ENCODE assay signal across 26 cellular contexts in genomic region chr12:618626-619025, GRCh38. TPM values are rescaled to one million over a fixed set of nuclear protein-coding genes. Genes with fewer than 3 reads are reported as not detected.
DNase-seq lines count a peak whose midpoint lies in the region; ATAC-seq and TF ChIP-seq lines count a peak whose summit lies in the region.
"Had no signal": no experiment of that assay in that cellular context is flagged by ENCODE, and none has a peak within 500 bp of the region (broad histone marks: within the 10 kb centered on the region; RNA-seq: fewer than 3 reads in every experiment).

No MANE protein-coding gene starts in this region.

- TF ChIP-seq CTCF in natural killer cell (IDR thresholded peaks at IDR 0.05) (no peak), upper lobe of right lung (IDR thresholded peaks at IDR 0.05) (no peak)

- H3K27ac ChIP-seq in upper lobe of right lung, result peak overlapping the region; percentile 28
- H3K27ac ChIP-seq: brain microvascular endothelial cell, Peyer's patch, SJCRH30, thyroid gland had no signal

- DNase-seq in activated CD4-positive, alpha-beta T cell treated with anti-CD3 and anti-CD28 coated beads, Interleukin-2, amount 10 ng/mL, durations not matched to agents 24 days and 14 days, result no peak
- DNase-seq in activated CD4-positive, alpha-beta T cell treated with anti-CD3 and anti-CD28 coated beads for 36 hours, result no peak
- DNase-seq in stimulated activated naive CD8-positive, alpha-beta T cell treated with anti-CD3 and anti-CD28 coated beads, Interleukin-15, Interleukin-2, amounts not matched to agents 100 U/mL and 50 U/mL, for 24 hours, result no peak
- DNase-seq in natural killer cell (no peak), upper lobe of right lung (no peak), GM03348 (ENCODE audit: low spot score) (no peak)
- DNase-seq: 8988T; activated CD4-positive, alpha-beta memory T cell treated with anti-CD3 and anti-CD28 coated beads, Interleukin-2, amount 10 ng/mL, durations not matched to agents 7 days and 5 days; activated naive CD4-positive, alpha-beta T cell; amniotic stem cell; brain microvascular endothelial cell; NCI-H1048; NCI-H1694 treated with DMSO at 0.1 percent for 48 hours; NCI-H526; Peyer's patch; posterior cingulate gyrus; SJCRH30; stimulated activated CD4-positive, alpha-beta T cell treated with anti-CD3 and anti-CD28 coated beads, Interleukin-15, amount 100 ng/mL, for 24 hours; stimulated activated naive CD8-positive, alpha-beta T cell treated with anti-CD3 and anti-CD28 coated beads, Interleukin-15, amount 100 ng/mL, for 72 hours; thyroid gland had no signal

- H3K9me3 Mint-ChIP-seq in activated CD4-positive, alpha-beta T cell treated with anti-CD3 and anti-CD28 coated beads, Interleukin-2, amount 10 ng/mL, durations not matched to agents 24 days and 14 days, result no peaks in the 10 kb centered on the region
- no peaks in the 10 kb centered on the region for H3K9me3 Mint-ChIP-seq in activated CD4-positive, alpha-beta T cell treated with anti-CD3 and anti-CD28 coated beads for 36 hours (ENCODE audit: low read depth)
- H3K9me3 Mint-ChIP-seq in stimulated activated naive CD8-positive, alpha-beta T cell treated with anti-CD3 and anti-CD28 coated beads, Interleukin-15, Interleukin-2, amounts not matched to agents 100 ng/mL and 50 ng/mL, for 24 hours, result no peaks in the 10 kb centered on the region
- H3K9me3 Mint-ChIP-seq in natural killer cell, result no peaks in the 10 kb centered on the region
- H3K9me3 Mint-ChIP-seq: activated CD4-positive, alpha-beta memory T cell treated with anti-CD3 and anti-CD28 coated beads, Interleukin-2, amount 10 ng/mL, durations not matched to agents 7 days and 5 days; CD8-positive, alpha-beta T cell; GM23338; neural crest cell; stimulated activated naive CD8-positive, alpha-beta T cell treated with anti-CD3 and anti-CD28 coated beads, Interleukin-15, amount 100 ng/mL, for 72 hours had no signal

- H3K4me1 ChIP-seq in upper lobe of right lung, result peaks cover 27% of the 10 kb centered on the region
- H3K4me1 ChIP-seq: Peyer's patch had no signal

- CTCF ChIA-PET in activated CD4-positive, alpha-beta T cell treated with anti-CD3 and anti-CD28 coated beads for 36 hours (lab: Charles Lee), result interaction anchor here (0.6 to 2.7 kb wide), 3 partner anchors 139 to 197 kb away, joined by 3 to 8 read pairs (median 3); no protein-coding TSS in a partner anchor

- POLR2A ChIA-PET in activated CD4-positive, alpha-beta T cell treated with anti-CD3 and anti-CD28 coated beads for 36 hours (lab: Charles Lee), result interaction anchor here (1.2 kb wide), 1 partner anchor 13 kb away, joined by 3 read pairs; no protein-coding TSS in a partner anchor

- no peak overlapping the region for H3K4me3 ChIP-seq in upper lobe of right lung
- H3K4me3 ChIP-seq: GM23338, Peyer's patch, SJCRH30, thyroid gland had no signal

- intact Hi-C loops in activated CD4-positive, alpha-beta T cell treated with anti-CD3 and anti-CD28 coated beads, Interleukin-2, amount 10 ng/mL, durations not matched to agents 24 days and 14 days (cut with micrococcal nuclease), result loop anchor here (10.0 kb wide), 1 partner anchor 46 kb away; the partner anchor contains the start of gene NINJ2
- intact Hi-C loops in activated CD4-positive, alpha-beta T cell treated with anti-CD3 and anti-CD28 coated beads for 36 hours (cut with DNase I, micrococcal nuclease), result no loop called here
- intact Hi-C loops in natural killer cell (cut with micrococcal nuclease) (no loop called here), upper lobe of right lung (cut with DNase I) (no loop called here)

- H3K27me3 ChIP-seq in upper lobe of right lung, result no peaks in the 10 kb centered on the region
- H3K27me3 ChIP-seq: brain microvascular endothelial cell, Peyer's patch, SJCRH30, thyroid gland had no signal

- no peak for ATAC-seq in activated CD4-positive, alpha-beta T cell treated with anti-CD3 and anti-CD28 coated beads for 36 hours
- ATAC-seq in stimulated activated naive CD8-positive, alpha-beta T cell treated with anti-CD3 and anti-CD28 coated beads, Interleukin-15, Interleukin-2, amounts not matched to agents 100 U/mL and 50 U/mL, for 24 hours, result no peak
- ATAC-seq in natural killer cell, result no peak
- ATAC-seq in upper lobe of right lung, result peak; percentile 74
- ATAC-seq in HG02642 (IDR thresholded peaks at IDR 0.05; ENCODE audit: poor library complexity, unreplicated experiment), result no peak
- ATAC-seq: activated CD4-positive, CD25-positive, alpha-beta regulatory T cell treated with anti-CD3 and anti-CD28 coated beads, Interleukin-2, amount 50 U/mL, for 24 hours; GM23338 had no signal

- H3K27ac Mint-ChIP-seq in activated CD4-positive, alpha-beta T cell treated with anti-CD3 and anti-CD28 coated beads, Interleukin-2, amount 10 ng/mL, durations not matched to agents 24 days and 14 days, result peak overlapping the region; percentile 68
- no peak overlapping the region for H3K27ac Mint-ChIP-seq in activated CD4-positive, alpha-beta T cell treated with anti-CD3 and anti-CD28 coated beads for 36 hours
- H3K27ac Mint-ChIP-seq in stimulated activated naive CD8-positive, alpha-beta T cell treated with anti-CD3 and anti-CD28 coated beads, Interleukin-15, Interleukin-2, amounts not matched to agents 100 ng/mL and 50 ng/mL, for 24 hours, result peak overlapping the region; percentile 47
- H3K27ac Mint-ChIP-seq in natural killer cell, result peak overlapping the region; percentile 41 to 69
- H3K27ac Mint-ChIP-seq: CD8-positive, alpha-beta T cell; GM23338 had no signal

- no peaks in the 10 kb centered on the region for H3K9me3 ChIP-seq in upper lobe of right lung
- H3K9me3 ChIP-seq: Peyer's patch, SJCRH30, thyroid gland had no signal

- no peak overlapping the region for H3K4me3 Mint-ChIP-seq in activated CD4-positive, alpha-beta T cell treated with anti-CD3 and anti-CD28 coated beads, Interleukin-2, amount 10 ng/mL, durations not matched to agents 24 days and 14 days
- H3K4me3 Mint-ChIP-seq in activated CD4-positive, alpha-beta T cell treated with anti-CD3 and anti-CD28 coated beads for 36 hours, result no peak overlapping the region
- no peak overlapping the region for H3K4me3 Mint-ChIP-seq in stimulated activated naive CD8-positive, alpha-beta T cell treated with anti-CD3 and anti-CD28 coated beads, Interleukin-15, Interleukin-2, amounts not matched to agents 100 ng/mL and 50 ng/mL, for 24 hours
- no peak overlapping the region for H3K4me3 Mint-ChIP-seq in natural killer cell
- H3K4me3 Mint-ChIP-seq: activated CD4-positive, alpha-beta memory T cell treated with anti-CD3 and anti-CD28 coated beads, Interleukin-2, amount 10 ng/mL, durations not matched to agents 7 days and 5 days; CD8-positive, alpha-beta T cell; GM23338; neural crest cell; stimulated activated naive CD8-positive, alpha-beta T cell treated with anti-CD3 and anti-CD28 coated beads, Interleukin-15, amount 100 ng/mL, for 72 hours had no signal

- peaks cover 53% of the 10 kb centered on the region for H3K4me1 Mint-ChIP-seq in activated CD4-positive, alpha-beta T cell treated with anti-CD3 and anti-CD28 coated beads, Interleukin-2, amount 10 ng/mL, durations not matched to agents 24 days and 14 days
- peaks cover 51% of the 10 kb centered on the region for H3K4me1 Mint-ChIP-seq in activated CD4-positive, alpha-beta T cell treated with anti-CD3 and anti-CD28 coated beads for 36 hours
- H3K4me1 Mint-ChIP-seq in stimulated activated naive CD8-positive, alpha-beta T cell treated with anti-CD3 and anti-CD28 coated beads, Interleukin-15, Interleukin-2, amounts not matched to agents 100 ng/mL and 50 ng/mL, for 24 hours (ENCODE audit: low read depth), result peaks cover 61% of the 10 kb centered on the region
- peaks cover 36 to 38% of the 10 kb centered on the region in 2 donors for H3K4me1 Mint-ChIP-seq in natural killer cell

- no peaks in the 10 kb centered on the region for H3K27me3 Mint-ChIP-seq in activated CD4-positive, alpha-beta T cell treated with anti-CD3 and anti-CD28 coated beads, Interleukin-2, amount 10 ng/mL, durations not matched to agents 24 days and 14 days
- H3K27me3 Mint-ChIP-seq in activated CD4-positive, alpha-beta T cell treated with anti-CD3 and anti-CD28 coated beads for 36 hours, result no peaks in the 10 kb centered on the region
- no peaks in the 10 kb centered on the region for H3K27me3 Mint-ChIP-seq in stimulated activated naive CD8-positive, alpha-beta T cell treated with anti-CD3 and anti-CD28 coated beads, Interleukin-15, Interleukin-2, amounts not matched to agents 100 ng/mL and 50 ng/mL, for 24 hours
- H3K27me3 Mint-ChIP-seq in natural killer cell (ENCODE audit: low read depth in 2 of 2), result no peaks in the 10 kb centered on the region
- H3K27me3 Mint-ChIP-seq: activated CD4-positive, alpha-beta memory T cell treated with anti-CD3 and anti-CD28 coated beads, Interleukin-2, amount 10 ng/mL, durations not matched to agents 7 days and 5 days; stimulated activated naive CD8-positive, alpha-beta T cell treated with anti-CD3 and anti-CD28 coated beads, Interleukin-15, amount 100 ng/mL, for 72 hours had no signal

- H3K36me3 Mint-ChIP-seq in activated CD4-positive, alpha-beta T cell treated with anti-CD3 and anti-CD28 coated beads, Interleukin-2, amount 10 ng/mL, durations not matched to agents 24 days and 14 days (ENCODE audit: low read depth), result no peaks in the 10 kb centered on the region
- H3K36me3 Mint-ChIP-seq in activated CD4-positive, alpha-beta T cell treated with anti-CD3 and anti-CD28 coated beads for 36 hours (ENCODE audit: low read depth), result no peaks in the 10 kb centered on the region
- H3K36me3 Mint-ChIP-seq in stimulated activated naive CD8-positive, alpha-beta T cell treated with anti-CD3 and anti-CD28 coated beads, Interleukin-15, Interleukin-2, amounts not matched to agents 100 ng/mL and 50 ng/mL, for 24 hours (ENCODE audit: low read depth), result no peaks in the 10 kb centered on the region
- no peaks in the 10 kb centered on the region for H3K36me3 Mint-ChIP-seq in natural killer cell
- H3K36me3 Mint-ChIP-seq: CD8-positive, alpha-beta T cell had no signal

- no peaks in the 10 kb centered on the region for H3K36me3 ChIP-seq in upper lobe of right lung
- H3K36me3 ChIP-seq: brain microvascular endothelial cell, Peyer's patch, SJCRH30, thyroid gland had no signal

RNA-seq across cellular contexts. Expression of gene NINJ2, which starts 44.6 kb away (rescaled TPM):
- 4.8 and 5.5 TPM in 2 replicates for total RNA-seq in activated CD4-positive, alpha-beta T cell treated with anti-CD3 and anti-CD28 coated beads, Interleukin-2, amount 10 ng/mL, durations not matched to agents 24 days and 14 days
- total RNA-seq in activated CD4-positive, alpha-beta T cell treated with anti-CD3 and anti-CD28 coated beads for 36 hours, result 1 to 10 TPM; 3.5 to 5.7 TPM
- total RNA-seq in natural killer cell (1 to 10 TPM; 3.1 to 6.6 (median 4.9) TPM), upper lobe of right lung (23.4 TPM)
